Comparison of ENCODE assay signal across 16 cellular contexts in genomic region chr20:9287826-9288225, GRCh38.
"Had no signal": no experiment of that assay in that cellular context is flagged by ENCODE, and none has a peak within 500 bp of the region (broad histone marks: within the 10 kb centered on the region; RNA-seq: fewer than 3 reads in every experiment).

No MANE protein-coding gene starts in this region.

- H3K4me1 ChIP-seq: adrenal gland, esophagus squamous epithelium, left lung, parathyroid adenoma had no signal

- ATAC-seq: activated CD4-positive, alpha-beta T cell treated with anti-CD3 and anti-CD28 coated beads for 36 hours; left lung; naive thymus-derived CD8-positive, alpha-beta T cell; stimulated activated effector memory CD8-positive, alpha-beta T cell treated with anti-CD3 and anti-CD28 coated beads, Interleukin-12 subunit alpha, Interleukin-12 subunit beta, amount 100 ng/mL, for 72 hours had no signal

- H3K36me3 ChIP-seq: adrenal gland, esophagus squamous epithelium, left lung, neutrophil had no signal

- H3K27me3 ChIP-seq: adrenal gland, esophagus squamous epithelium, hepatocyte, left lung, neutrophil had no signal

- H3K4me3 ChIP-seq: adrenal gland, esophagus squamous epithelium, hepatocyte, left lung had no signal

- DNase-seq: activated CD4-positive, alpha-beta memory T cell treated with anti-CD3 and anti-CD28 coated beads, Interleukin-2, amount 10 ng/mL, durations not matched to agents 7 days and 5 days; activated CD4-positive, alpha-beta T cell treated with anti-CD3 and anti-CD28 coated beads for 36 hours; activated effector memory CD4-positive, alpha-beta T cell treated with Interleukin-2 at 50 U/mL for 16 hours; activated T-cell treated with anti-CD3 and anti-CD28 coated beads, Interleukin-2, amount 50 U/mL, for 24 hours; adrenal gland; cortex of kidney; effector CD8-positive, alpha-beta T cell; esophagus squamous epithelium; islet precursor cell; left lung; naive thymus-derived CD8-positive, alpha-beta T cell; stimulated activated CD4-positive, alpha-beta T cell treated with anti-CD3 and anti-CD28 coated beads, Interleukin-12 subunit alpha, Interleukin-12 subunit beta, amount 100 ng/mL, for 4 hours had no signal

- H3K9me3 ChIP-seq: adrenal gland, esophagus squamous epithelium, left lung, neutrophil had no signal

- H3K27ac ChIP-seq: adrenal gland, esophagus squamous epithelium, hepatocyte, left lung, neutrophil, parathyroid adenoma had no signal
